Comparison of ENCODE assay signal across 1 cellular context in the genomic region with DNA sequence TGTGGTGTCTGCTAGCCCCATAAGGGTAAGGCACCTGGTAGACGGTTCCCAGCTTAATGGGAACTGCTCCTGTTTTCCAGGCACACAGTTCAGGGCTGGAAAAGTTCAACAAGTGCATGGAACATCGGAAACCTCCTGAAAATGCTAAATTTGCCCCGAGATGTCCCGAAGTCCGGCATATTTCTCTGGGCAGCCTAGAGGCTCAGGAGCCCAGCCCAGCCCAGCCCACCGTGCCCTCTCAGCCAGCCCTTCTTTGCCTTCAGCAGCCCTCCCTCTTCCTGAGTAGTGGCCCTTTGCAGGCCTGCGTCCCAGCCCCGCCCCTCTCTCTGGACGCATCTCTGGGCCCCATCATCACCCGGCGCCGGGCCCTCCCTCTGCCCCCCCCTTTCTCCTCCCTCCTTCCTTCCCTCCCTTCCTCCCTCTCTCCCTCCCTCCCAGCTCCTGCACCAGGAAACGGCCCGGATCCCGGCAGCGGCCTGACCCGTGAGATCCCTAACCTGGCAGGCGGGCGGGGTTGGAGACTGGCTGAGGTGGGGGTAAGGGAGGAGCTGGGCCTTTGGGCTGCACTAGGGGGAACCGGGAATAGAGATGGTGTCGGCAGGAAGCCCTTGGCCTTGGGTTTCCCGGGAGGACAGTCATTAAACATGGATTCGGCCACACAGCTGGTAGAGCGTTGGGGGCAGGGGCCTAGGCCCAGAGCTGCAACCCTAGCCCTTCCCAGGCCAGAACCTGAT.
TF ChIP-seq lines count a peak whose summit lies in the region.

A gene with protein sequence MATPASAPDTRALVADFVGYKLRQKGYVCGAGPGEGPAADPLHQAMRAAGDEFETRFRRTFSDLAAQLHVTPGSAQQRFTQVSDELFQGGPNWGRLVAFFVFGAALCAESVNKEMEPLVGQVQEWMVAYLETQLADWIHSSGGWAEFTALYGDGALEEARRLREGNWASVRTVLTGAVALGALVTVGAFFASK (plus strand): TSS at position 422 of the 734 bp plus-strand sequence. CDS start 935 bp downstream, outside the sequence.

TF ChIP-seq in HepG2, 621 proteins besides CTCF, POLR2A, EP300 and RAD21 (continued from another document and continues in another):
- TF ChIP-seq, protein P1, sequence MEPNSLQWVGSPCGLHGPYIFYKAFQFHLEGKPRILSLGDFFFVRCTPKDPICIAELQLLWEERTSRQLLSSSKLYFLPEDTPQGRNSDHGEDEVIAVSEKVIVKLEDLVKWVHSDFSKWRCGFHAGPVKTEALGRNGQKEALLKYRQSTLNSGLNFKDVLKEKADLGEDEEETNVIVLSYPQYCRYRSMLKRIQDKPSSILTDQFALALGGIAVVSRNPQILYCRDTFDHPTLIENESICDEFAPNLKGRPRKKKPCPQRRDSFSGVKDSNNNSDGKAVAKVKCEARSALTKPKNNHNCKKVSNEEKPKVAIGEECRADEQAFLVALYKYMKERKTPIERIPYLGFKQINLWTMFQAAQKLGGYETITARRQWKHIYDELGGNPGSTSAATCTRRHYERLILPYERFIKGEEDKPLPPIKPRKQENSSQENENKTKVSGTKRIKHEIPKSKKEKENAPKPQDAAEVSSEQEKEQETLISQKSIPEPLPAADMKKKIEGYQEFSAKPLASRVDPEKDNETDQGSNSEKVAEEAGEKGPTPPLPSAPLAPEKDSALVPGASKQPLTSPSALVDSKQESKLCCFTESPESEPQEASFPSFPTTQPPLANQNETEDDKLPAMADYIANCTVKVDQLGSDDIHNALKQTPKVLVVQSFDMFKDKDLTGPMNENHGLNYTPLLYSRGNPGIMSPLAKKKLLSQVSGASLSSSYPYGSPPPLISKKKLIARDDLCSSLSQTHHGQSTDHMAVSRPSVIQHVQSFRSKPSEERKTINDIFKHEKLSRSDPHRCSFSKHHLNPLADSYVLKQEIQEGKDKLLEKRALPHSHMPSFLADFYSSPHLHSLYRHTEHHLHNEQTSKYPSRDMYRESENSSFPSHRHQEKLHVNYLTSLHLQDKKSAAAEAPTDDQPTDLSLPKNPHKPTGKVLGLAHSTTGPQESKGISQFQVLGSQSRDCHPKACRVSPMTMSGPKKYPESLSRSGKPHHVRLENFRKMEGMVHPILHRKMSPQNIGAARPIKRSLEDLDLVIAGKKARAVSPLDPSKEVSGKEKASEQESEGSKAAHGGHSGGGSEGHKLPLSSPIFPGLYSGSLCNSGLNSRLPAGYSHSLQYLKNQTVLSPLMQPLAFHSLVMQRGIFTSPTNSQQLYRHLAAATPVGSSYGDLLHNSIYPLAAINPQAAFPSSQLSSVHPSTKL (CRISPR knock-in tag; IDR thresholded peaks at IDR 0.05) = peak; percentile 86
- TF ChIP-seq CHD2 (IDR thresholded peaks at IDR 0.05; ENCODE audit: low read depth, low read length) (peak; percentile 47), ZMYM2 (CRISPR knock-in tag; IDR thresholded peaks at IDR 0.05) (peak; percentile 88), NFKB2 (CRISPR knock-in tag; IDR thresholded peaks at IDR 0.05; ENCODE audit: borderline replicate concordance) (peak; percentile 90), ZNF12 (CRISPR knock-in tag; IDR thresholded peaks at IDR 0.05) (peak; percentile 84; the same call in 1 of the 2 replicates), RBM22 (optimal IDR thresholded peaks at IDR 0.05; ENCODE audit: low read length) (peak; percentile 87), GLI4 (CRISPR knock-in tag; IDR thresholded peaks at IDR 0.05; ENCODE audit: borderline replicate concordance) (peak; percentile 99), ZNF770 (CRISPR knock-in tag; IDR thresholded peaks at IDR 0.05) (no peak), NR2F2 (IDR thresholded peaks at IDR 0.05; ENCODE audit: borderline replicate concordance, low read depth) (no peak), ZNF780A (CRISPR knock-in tag; IDR thresholded peaks at IDR 0.05) (no peak), SALL1 (CRISPR knock-in tag; IDR thresholded peaks at IDR 0.05) (peak; percentile 96), ZNF761 (CRISPR knock-in tag; conservative IDR thresholded peaks at IDR 0.05) (no peak; the same call in 1 of the 2 replicates), BCLAF1 (IDR thresholded peaks at IDR 0.05) (no peak), ZNF160 (CRISPR knock-in tag; IDR thresholded peaks at IDR 0.05) (peak; percentile 96), RFX1 (IDR thresholded peaks at IDR 0.05) (no peak), SP1 (IDR thresholded peaks at IDR 0.05) (no peak; the same call in 1 of the 2 replicates), SP1 (CRISPR knock-in tag; IDR thresholded peaks at IDR 0.05) (peak; percentile 97), ZNF264 (CRISPR knock-in tag; IDR thresholded peaks at IDR 0.05) (peak; percentile 82), MTA1 (CRISPR knock-in tag; IDR thresholded peaks at IDR 0.05; ENCODE audit: borderline replicate concordance) (peak; percentile 98)
- TF ChIP-seq, protein P2, sequence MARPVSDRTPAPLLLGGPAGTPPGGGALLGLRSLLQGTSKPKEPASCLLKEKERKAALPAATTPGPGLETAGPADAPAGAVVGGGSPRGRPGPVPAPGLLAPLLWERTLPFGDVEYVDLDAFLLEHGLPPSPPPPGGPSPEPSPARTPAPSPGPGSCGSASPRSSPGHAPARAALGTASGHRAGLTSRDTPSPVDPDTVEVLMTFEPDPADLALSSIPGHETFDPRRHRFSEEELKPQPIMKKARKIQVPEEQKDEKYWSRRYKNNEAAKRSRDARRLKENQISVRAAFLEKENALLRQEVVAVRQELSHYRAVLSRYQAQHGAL (CRISPR knock-in tag; IDR thresholded peaks at IDR 0.05; ENCODE audit: not compliant biosample characterization) = no peak
- TF ChIP-seq, protein P3, sequence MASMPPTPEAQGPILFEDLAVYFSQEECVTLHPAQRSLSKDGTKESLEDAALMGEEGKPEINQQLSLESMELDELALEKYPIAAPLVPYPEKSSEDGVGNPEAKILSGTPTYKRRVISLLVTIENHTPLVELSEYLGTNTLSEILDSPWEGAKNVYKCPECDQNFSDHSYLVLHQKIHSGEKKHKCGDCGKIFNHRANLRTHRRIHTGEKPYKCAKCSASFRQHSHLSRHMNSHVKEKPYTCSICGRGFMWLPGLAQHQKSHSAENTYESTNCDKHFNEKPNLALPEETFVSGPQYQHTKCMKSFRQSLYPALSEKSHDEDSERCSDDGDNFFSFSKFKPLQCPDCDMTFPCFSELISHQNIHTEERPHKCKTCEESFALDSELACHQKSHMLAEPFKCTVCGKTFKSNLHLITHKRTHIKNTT (CRISPR knock-in tag; IDR thresholded peaks at IDR 0.05) = no peak
- TF ChIP-seq, protein P4, sequence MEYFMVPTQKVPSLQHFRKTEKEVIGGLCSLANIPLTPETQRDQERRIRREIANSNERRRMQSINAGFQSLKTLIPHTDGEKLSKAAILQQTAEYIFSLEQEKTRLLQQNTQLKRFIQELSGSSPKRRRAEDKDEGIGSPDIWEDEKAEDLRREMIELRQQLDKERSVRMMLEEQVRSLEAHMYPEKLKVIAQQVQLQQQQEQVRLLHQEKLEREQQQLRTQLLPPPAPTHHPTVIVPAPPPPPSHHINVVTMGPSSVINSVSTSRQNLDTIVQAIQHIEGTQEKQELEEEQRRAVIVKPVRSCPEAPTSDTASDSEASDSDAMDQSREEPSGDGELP (IDR thresholded peaks at IDR 0.05; ENCODE audit: borderline replicate concordance, low read depth) = peak; percentile 90
- TF ChIP-seq, protein P5, sequence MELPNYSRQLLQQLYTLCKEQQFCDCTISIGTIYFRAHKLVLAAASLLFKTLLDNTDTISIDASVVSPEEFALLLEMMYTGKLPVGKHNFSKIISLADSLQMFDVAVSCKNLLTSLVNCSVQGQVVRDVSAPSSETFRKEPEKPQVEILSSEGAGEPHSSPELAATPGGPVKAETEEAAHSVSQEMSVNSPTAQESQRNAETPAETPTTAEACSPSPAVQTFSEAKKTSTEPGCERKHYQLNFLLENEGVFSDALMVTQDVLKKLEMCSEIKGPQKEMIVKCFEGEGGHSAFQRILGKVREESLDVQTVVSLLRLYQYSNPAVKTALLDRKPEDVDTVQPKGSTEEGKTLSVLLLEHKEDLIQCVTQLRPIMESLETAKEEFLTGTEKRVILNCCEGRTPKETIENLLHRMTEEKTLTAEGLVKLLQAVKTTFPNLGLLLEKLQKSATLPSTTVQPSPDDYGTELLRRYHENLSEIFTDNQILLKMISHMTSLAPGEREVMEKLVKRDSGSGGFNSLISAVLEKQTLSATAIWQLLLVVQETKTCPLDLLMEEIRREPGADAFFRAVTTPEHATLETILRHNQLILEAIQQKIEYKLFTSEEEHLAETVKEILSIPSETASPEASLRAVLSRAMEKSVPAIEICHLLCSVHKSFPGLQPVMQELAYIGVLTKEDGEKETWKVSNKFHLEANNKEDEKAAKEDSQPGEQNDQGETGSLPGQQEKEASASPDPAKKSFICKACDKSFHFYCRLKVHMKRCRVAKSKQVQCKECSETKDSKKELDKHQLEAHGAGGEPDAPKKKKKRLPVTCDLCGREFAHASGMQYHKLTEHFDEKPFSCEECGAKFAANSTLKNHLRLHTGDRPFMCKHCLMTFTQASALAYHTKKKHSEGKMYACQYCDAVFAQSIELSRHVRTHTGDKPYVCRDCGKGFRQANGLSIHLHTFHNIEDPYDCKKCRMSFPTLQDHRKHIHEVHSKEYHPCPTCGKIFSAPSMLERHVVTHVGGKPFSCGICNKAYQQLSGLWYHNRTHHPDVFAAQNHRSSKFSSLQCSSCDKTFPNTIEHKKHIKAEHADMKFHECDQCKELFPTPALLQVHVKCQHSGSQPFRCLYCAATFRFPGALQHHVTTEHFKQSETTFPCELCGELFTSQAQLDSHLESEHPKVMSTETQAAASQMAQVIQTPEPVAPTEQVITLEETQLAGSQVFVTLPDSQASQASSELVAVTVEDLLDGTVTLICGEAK (IDR thresholded peaks at IDR 0.05) = no peak
- TF ChIP-seq, protein P5 (CRISPR knock-in tag; IDR thresholded peaks at IDR 0.05) = peak; percentile 90
